1 cellular context compared by ENCODE assay signal in genomic region chr1:226121049-226121586, GRCh38.
TF ChIP-seq lines count a peak whose summit lies in the region.

No MANE protein-coding gene starts in this region.

TF ChIP-seq in HEK293, 187 proteins besides CTCF, POLR2A, EP300 and RAD21 (continued from another document):
- no peak for TF ChIP-seq BCL6B (tag by site-specific recombination; IDR thresholded peaks at IDR 0.05)
- peak; percentile 25; the same call in 1 of the 2 replicates for TF ChIP-seq ZNF449 (tag by site-specific recombination; IDR thresholded peaks at IDR 0.05)
- no peak for TF ChIP-seq ZNF175 (tag by site-specific recombination; IDR thresholded peaks at IDR 0.05)
- no peak for TF ChIP-seq ZXDB (tag by site-specific recombination; IDR thresholded peaks at IDR 0.05)
- TF ChIP-seq ZNF677 (tag by site-specific recombination; IDR thresholded peaks at IDR 0.05), result 0 out of 2 replicates have a peak, but pooled peaks have one; percentile 17
- TF ChIP-seq ZFP69B (tag by site-specific recombination; IDR thresholded peaks at IDR 0.05), result no peak
- TF ChIP-seq HOXD13 (CRISPR knock-in tag; IDR thresholded peaks at IDR 0.05; ENCODE audit: borderline replicate concordance), result no peak
- TF ChIP-seq HOXA7 (CRISPR knock-in tag; IDR thresholded peaks at IDR 0.05; ENCODE audit: borderline replicate concordance), result 0 out of 2 replicates have a peak, but pooled peaks have one; percentile 27
- no peak for TF ChIP-seq ZNF521 (tag by site-specific recombination; IDR thresholded peaks at IDR 0.05)
- no peak for TF ChIP-seq ZNF548 (tag by site-specific recombination; IDR thresholded peaks at IDR 0.05)
- no peak for TF ChIP-seq ZNF366 (tag by site-specific recombination; conservative IDR thresholded peaks at IDR 0.05)
- no peak for TF ChIP-seq ZNF555 (tag by site-specific recombination; conservative IDR thresholded peaks at IDR 0.05)
- no peak for TF ChIP-seq ZNF792 (tag by site-specific recombination; IDR thresholded peaks at IDR 0.05)
- TF ChIP-seq ZFHX2 (tag by site-specific recombination; conservative IDR thresholded peaks at IDR 0.05), result peak; percentile 62
- no peak for TF ChIP-seq OVOL3 (tag by site-specific recombination; IDR thresholded peaks at IDR 0.05)
- 0 out of 2 replicates have a peak, but pooled peaks have one; percentile 13 for TF ChIP-seq ZNF37A (tag by site-specific recombination; IDR thresholded peaks at IDR 0.05)
- 0 out of 2 replicates have a peak, but pooled peaks have one; percentile 42 for TF ChIP-seq GLIS1 (tag by site-specific recombination; IDR thresholded peaks at IDR 0.05)
- TF ChIP-seq ZBTB7A (tag by site-specific recombination; IDR thresholded peaks at IDR 0.05; ENCODE audit: low read depth), result no peak
- TF ChIP-seq, protein P1, sequence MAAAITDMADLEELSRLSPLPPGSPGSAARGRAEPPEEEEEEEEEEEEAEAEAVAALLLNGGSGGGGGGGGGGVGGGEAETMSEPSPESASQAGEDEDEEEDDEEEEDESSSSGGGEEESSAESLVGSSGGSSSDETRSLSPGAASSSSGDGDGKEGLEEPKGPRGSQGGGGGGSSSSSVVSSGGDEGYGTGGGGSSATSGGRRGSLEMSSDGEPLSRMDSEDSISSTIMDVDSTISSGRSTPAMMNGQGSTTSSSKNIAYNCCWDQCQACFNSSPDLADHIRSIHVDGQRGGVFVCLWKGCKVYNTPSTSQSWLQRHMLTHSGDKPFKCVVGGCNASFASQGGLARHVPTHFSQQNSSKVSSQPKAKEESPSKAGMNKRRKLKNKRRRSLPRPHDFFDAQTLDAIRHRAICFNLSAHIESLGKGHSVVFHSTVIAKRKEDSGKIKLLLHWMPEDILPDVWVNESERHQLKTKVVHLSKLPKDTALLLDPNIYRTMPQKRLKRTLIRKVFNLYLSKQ (tag by site-specific recombination; IDR thresholded peaks at IDR 0.05; ENCODE audit: borderline replicate concordance), result no peak
- TF ChIP-seq ZSCAN4 (tag by site-specific recombination; IDR thresholded peaks at IDR 0.05), result no peak
- TF ChIP-seq ZSCAN23 (tag by site-specific recombination; IDR thresholded peaks at IDR 0.05), result no peak
- no peak for TF ChIP-seq RBAK (tag by site-specific recombination; IDR thresholded peaks at IDR 0.05)
- no peak for TF ChIP-seq MZF1 (tag by site-specific recombination; IDR thresholded peaks at IDR 0.05; ENCODE audit: borderline replicate concordance)
- 0 out of 2 replicates have a peak, but pooled peaks have one; percentile 5 for TF ChIP-seq ZNF239 (tag by site-specific recombination; IDR thresholded peaks at IDR 0.05)
- TF ChIP-seq ZNF660 (tag by site-specific recombination; IDR thresholded peaks at IDR 0.05), result no peak
- TF ChIP-seq ZFP3 (tag by site-specific recombination; IDR thresholded peaks at IDR 0.05; ENCODE audit: low read depth), result no peak
- TF ChIP-seq EGR2 (tag by site-specific recombination; IDR thresholded peaks at IDR 0.05; ENCODE audit: low read depth), result peak; percentile 27; the same call in 1 of the 2 replicates
- no peak for TF ChIP-seq ZFP37 (tag by site-specific recombination; IDR thresholded peaks at IDR 0.05)
- TF ChIP-seq ZNF785 (tag by site-specific recombination; IDR thresholded peaks at IDR 0.05), result no peak
- peak; percentile 86 for TF ChIP-seq GLIS2 (tag by site-specific recombination; IDR thresholded peaks at IDR 0.05)
- TF ChIP-seq REPIN1 (tag by site-specific recombination; IDR thresholded peaks at IDR 0.05; ENCODE audit: low read depth), result no peak
- no peak for TF ChIP-seq SP2 (tag by site-specific recombination; IDR thresholded peaks at IDR 0.05)
- TF ChIP-seq FEZF1 (tag by site-specific recombination; IDR thresholded peaks at IDR 0.05), result no peak
- no peak for TF ChIP-seq MEIS1 (CRISPR knock-in tag; IDR thresholded peaks at IDR 0.05; ENCODE audit: borderline replicate concordance)
- TF ChIP-seq, protein P2, sequence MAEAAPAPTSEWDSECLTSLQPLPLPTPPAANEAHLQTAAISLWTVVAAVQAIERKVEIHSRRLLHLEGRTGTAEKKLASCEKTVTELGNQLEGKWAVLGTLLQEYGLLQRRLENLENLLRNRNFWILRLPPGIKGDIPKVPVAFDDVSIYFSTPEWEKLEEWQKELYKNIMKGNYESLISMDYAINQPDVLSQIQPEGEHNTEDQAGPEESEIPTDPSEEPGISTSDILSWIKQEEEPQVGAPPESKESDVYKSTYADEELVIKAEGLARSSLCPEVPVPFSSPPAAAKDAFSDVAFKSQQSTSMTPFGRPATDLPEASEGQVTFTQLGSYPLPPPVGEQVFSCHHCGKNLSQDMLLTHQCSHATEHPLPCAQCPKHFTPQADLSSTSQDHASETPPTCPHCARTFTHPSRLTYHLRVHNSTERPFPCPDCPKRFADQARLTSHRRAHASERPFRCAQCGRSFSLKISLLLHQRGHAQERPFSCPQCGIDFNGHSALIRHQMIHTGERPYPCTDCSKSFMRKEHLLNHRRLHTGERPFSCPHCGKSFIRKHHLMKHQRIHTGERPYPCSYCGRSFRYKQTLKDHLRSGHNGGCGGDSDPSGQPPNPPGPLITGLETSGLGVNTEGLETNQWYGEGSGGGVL (tag by site-specific recombination; IDR thresholded peaks at IDR 0.05), result peak; percentile 37
- no peak for TF ChIP-seq ZNF23 (tag by site-specific recombination; IDR thresholded peaks at IDR 0.05; ENCODE audit: borderline replicate concordance)
- TF ChIP-seq, protein P3, sequence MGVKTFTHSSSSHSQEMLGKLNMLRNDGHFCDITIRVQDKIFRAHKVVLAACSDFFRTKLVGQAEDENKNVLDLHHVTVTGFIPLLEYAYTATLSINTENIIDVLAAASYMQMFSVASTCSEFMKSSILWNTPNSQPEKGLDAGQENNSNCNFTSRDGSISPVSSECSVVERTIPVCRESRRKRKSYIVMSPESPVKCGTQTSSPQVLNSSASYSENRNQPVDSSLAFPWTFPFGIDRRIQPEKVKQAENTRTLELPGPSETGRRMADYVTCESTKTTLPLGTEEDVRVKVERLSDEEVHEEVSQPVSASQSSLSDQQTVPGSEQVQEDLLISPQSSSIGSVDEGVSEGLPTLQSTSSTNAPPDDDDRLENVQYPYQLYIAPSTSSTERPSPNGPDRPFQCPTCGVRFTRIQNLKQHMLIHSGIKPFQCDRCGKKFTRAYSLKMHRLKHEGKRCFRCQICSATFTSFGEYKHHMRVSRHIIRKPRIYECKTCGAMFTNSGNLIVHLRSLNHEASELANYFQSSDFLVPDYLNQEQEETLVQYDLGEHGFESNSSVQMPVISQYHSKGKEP (tag by site-specific recombination; IDR thresholded peaks at IDR 0.05), result no peak
- no peak for TF ChIP-seq ZNF510 (tag by site-specific recombination; IDR thresholded peaks at IDR 0.05; ENCODE audit: insufficient replicate concordance)
- TF ChIP-seq ZNF148 (tag by site-specific recombination; IDR thresholded peaks at IDR 0.05; ENCODE audit: borderline replicate concordance), result no peak
